ENCODE assay signal across 31 cellular contexts in the genomic region with DNA sequence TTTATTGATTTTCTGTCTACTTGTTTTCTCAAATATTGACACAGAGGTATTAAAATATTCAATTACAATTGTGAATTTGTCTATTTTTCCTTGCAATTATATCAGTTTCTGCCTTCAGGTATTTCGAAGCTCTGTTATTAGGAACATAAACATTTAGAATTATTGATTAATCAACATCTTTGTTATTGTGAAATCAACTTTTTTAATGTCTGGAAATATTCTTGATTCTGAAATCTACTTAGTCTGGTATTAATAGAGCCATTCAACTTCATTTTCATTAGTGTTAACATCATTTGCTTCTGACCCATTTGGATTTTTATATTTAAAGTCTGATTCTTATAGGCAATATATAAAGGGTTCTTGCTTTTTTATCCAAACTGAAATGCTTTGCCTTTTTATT.
"Had no signal": no experiment of that assay in that cellular context is flagged by ENCODE, and none has a peak within 500 bp of the region (broad histone marks: within the 10 kb centered on the region; RNA-seq: fewer than 3 reads in every experiment).

No MANE protein-coding gene starts in this region.

- DNase-seq: naive thymus-derived CD4-positive, alpha-beta T cell; natural killer cell; nucleus accumbens; posterior cingulate gyrus; psoas muscle; right cardiac atrium; spleen; stimulated activated CD4-positive, alpha-beta T cell treated with anti-CD3 and anti-CD28 coated beads, Interleukin-12 subunit alpha, Interleukin-12 subunit beta, amount 100 ng/mL, for 4 hours; stimulated activated CD4-positive, alpha-beta T cell treated with anti-CD3 and anti-CD28 coated beads, Interleukin-1b, Interleukin-23, amount 100 ng/mL, for 48 hours; stimulated activated CD4-positive, alpha-beta T cell treated with anti-CD3 and anti-CD28 coated beads, Interleukin-4, amount 100 ng/mL, for 1 hour; stimulated activated CD4-positive, alpha-beta T cell treated with anti-CD3 and anti-CD28 coated beads, Interleukin-4, amount 100 ng/mL, for 4 hours; stimulated activated CD8-positive, alpha-beta memory T cell treated with anti-CD3 and anti-CD28 coated beads, Interleukin-4, amount 100 ng/mL, for 48 hours; stimulated activated naive CD4-positive, alpha-beta T cell; stimulated activated naive CD8-positive, alpha-beta T cell treated with anti-CD3 and anti-CD28 coated beads, Interleukin-15, amount 100 ng/mL, for 72 hours; stimulated activated naive CD8-positive, alpha-beta T cell treated with anti-CD3 and anti-CD28 coated beads, Interleukin-15, Interleukin-2, amounts not matched to agents 100 U/mL and 50 U/mL, for 24 hours; substantia nigra; testis; tibial artery; transverse colon; upper lobe of right lung; uterus had no signal

- H3K9me3 Mint-ChIP-seq: type B pancreatic cell had no signal

- ATAC-seq: naive thymus-derived CD4-positive, alpha-beta T cell; natural killer cell; psoas muscle; right cardiac atrium; sciatic nerve; stimulated activated memory B cell treated with anti-CD40 and anti-IgM and Interleukin-4, amounts not matched to agents 10 μg/mL and 1 μg/mL and 100 μg/mL, for 72 hours; stimulated activated naive CD8-positive, alpha-beta T cell treated with anti-CD3 and anti-CD28 coated beads, Interleukin-15, amount 100 ng/mL, for 72 hours; stimulated activated naive CD8-positive, alpha-beta T cell treated with anti-CD3 and anti-CD28 coated beads, Interleukin-15, Interleukin-2, amounts not matched to agents 100 U/mL and 50 U/mL, for 24 hours; upper lobe of right lung had no signal

- H3K36me3 Mint-ChIP-seq: naive thymus-derived CD4-positive, alpha-beta T cell; natural killer cell; stimulated activated memory B cell treated with anti-CD40 and anti-IgM and Interleukin-4, amounts not matched to agents 10 μg/mL and 1 μg/mL and 100 μg/mL, for 72 hours; type B pancreatic cell had no signal

- H3K9ac ChIP-seq: parathyroid adenoma had no signal

- H2AFZ ChIP-seq: parathyroid adenoma had no signal

- H3K4me3 ChIP-seq: psoas muscle, skin epidermis, smooth muscle cell, spleen, suprapubic skin, testis, tibial artery, transverse colon, upper lobe of right lung, uterus had no signal

- H3K4me1 ChIP-seq: parathyroid adenoma, psoas muscle, spleen, suprapubic skin, testis, tibial artery, transverse colon, upper lobe of right lung, uterus had no signal

- H3K27ac Mint-ChIP-seq: naive thymus-derived CD4-positive, alpha-beta T cell; natural killer cell; nephron; progenitor cell of endocrine pancreas; stimulated activated memory B cell treated with anti-CD40 and anti-IgM and Interleukin-4, amounts not matched to agents 10 μg/mL and 1 μg/mL and 100 μg/mL, for 72 hours; stimulated activated naive CD8-positive, alpha-beta T cell treated with anti-CD3 and anti-CD28 coated beads, Interleukin-15, amount 100 ng/mL, for 72 hours; type B pancreatic cell had no signal

- H3K79me2 ChIP-seq: parathyroid adenoma had no signal

- H3K4me1 Mint-ChIP-seq: naive thymus-derived CD4-positive, alpha-beta T cell; nephron; stimulated activated memory B cell treated with anti-CD40 and anti-IgM and Interleukin-4, amounts not matched to agents 10 μg/mL and 1 μg/mL and 100 μg/mL, for 72 hours; stimulated activated naive CD8-positive, alpha-beta T cell treated with anti-CD3 and anti-CD28 coated beads, Interleukin-15, amount 100 ng/mL, for 72 hours had no signal

- H3K4me3 Mint-ChIP-seq: naive thymus-derived CD4-positive, alpha-beta T cell; natural killer cell; nephron; stimulated activated memory B cell treated with anti-CD40 and anti-IgM and Interleukin-4, amounts not matched to agents 10 μg/mL and 1 μg/mL and 100 μg/mL, for 72 hours; stimulated activated naive CD8-positive, alpha-beta T cell treated with anti-CD3 and anti-CD28 coated beads, Interleukin-15, amount 100 ng/mL, for 72 hours; type B pancreatic cell had no signal

- H3K36me3 ChIP-seq: neutrophil, spleen, suprapubic skin, tibial artery, transverse colon, upper lobe of right lung, uterus had no signal

- H3K9me3 ChIP-seq: neutrophil, psoas muscle, suprapubic skin, testis, tibial artery, transverse colon, upper lobe of right lung, uterus had no signal

- H3K27me3 ChIP-seq: neutrophil, suprapubic skin, testis, tibial artery, transverse colon, upper lobe of right lung, uterus had no signal

- H3K27me3 Mint-ChIP-seq: stimulated activated naive CD8-positive, alpha-beta T cell treated with anti-CD3 and anti-CD28 coated beads, Interleukin-15, amount 100 ng/mL, for 72 hours had no signal

- H3K27ac ChIP-seq: neutrophil, parathyroid adenoma, psoas muscle, skin epidermis, spleen, suprapubic skin, testis, tibial artery, transverse colon, upper lobe of right lung, uterus had no signal

- H3K4me2 ChIP-seq: smooth muscle cell had no signal
